Comparison of ENCODE assay signal across 10 cellular contexts in the genomic region with DNA sequence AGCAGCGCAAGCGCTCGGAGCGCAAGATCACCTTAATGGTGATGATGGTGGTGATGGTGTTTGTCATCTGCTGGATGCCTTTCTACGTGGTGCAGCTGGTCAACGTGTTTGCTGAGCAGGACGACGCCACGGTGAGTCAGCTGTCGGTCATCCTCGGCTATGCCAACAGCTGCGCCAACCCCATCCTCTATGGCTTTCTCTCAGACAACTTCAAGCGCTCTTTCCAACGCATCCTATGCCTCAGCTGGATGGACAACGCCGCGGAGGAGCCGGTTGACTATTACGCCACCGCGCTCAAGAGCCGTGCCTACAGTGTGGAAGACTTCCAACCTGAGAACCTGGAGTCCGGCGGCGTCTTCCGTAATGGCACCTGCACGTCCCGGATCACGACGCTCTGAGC. TPM values are rescaled to one million over a fixed set of nuclear protein-coding genes. Genes with fewer than 3 reads are reported as not detected.
DNase-seq lines count a peak whose midpoint lies in the region; ATAC-seq and TF ChIP-seq lines count a peak whose summit lies in the region.
"Had no signal": no experiment of that assay in that cellular context is flagged by ENCODE, and none has a peak within 500 bp of the region (broad histone marks: within the 10 kb centered on the region; RNA-seq: fewer than 3 reads in every experiment).

No MANE protein-coding gene starts in this region.

- intact Hi-C loops in upper lobe of right lung (cut with DNase I), result no loop called here

- peaks cover 25% of the 10 kb centered on the region for H3K4me1 Mint-ChIP-seq in central memory CD8-positive, alpha-beta T cell

- H3K14ac ChIP-seq in mesenchymal stem cell (ENCODE audit: low read length in 2 of 2), result no peak overlapping the region

- H3K36me3 Mint-ChIP-seq in activated naive CD4-positive, alpha-beta T cell treated with anti-CD3 and anti-CD28 coated beads, Interleukin-2, amount 50 U/mL, for 72 hours, result peaks cover 0 to 20% of the 10 kb centered on the region in 2 donors
- no peaks in the 10 kb centered on the region for H3K36me3 Mint-ChIP-seq in central memory CD8-positive, alpha-beta T cell (ENCODE audit: insufficient read depth)

- H3K36me3 ChIP-seq in mesenchymal stem cell (ENCODE audit: control insufficient read depth in 1 of 2, insufficient read depth in 2 of 2, low read depth in 1 of 2, low read length in 2 of 2), result no peaks in the 10 kb centered on the region
- H3K36me3 ChIP-seq in upper lobe of right lung, result no peaks in the 10 kb centered on the region

- H3K9me3 Mint-ChIP-seq in activated naive CD4-positive, alpha-beta T cell treated with anti-CD3 and anti-CD28 coated beads, Interleukin-2, amount 50 U/mL, for 72 hours, result peaks cover 0 to 3% of the 10 kb centered on the region in 2 donors
- H3K9me3 Mint-ChIP-seq in central memory CD8-positive, alpha-beta T cell, result no peaks in the 10 kb centered on the region

- H3K9me3 ChIP-seq in mesenchymal stem cell (ENCODE audit: control insufficient read depth, low read length) (peaks cover 4% of the 10 kb centered on the region), upper lobe of right lung (no peaks in the 10 kb centered on the region)

- no peak overlapping the region for H3K27ac Mint-ChIP-seq in activated naive CD4-positive, alpha-beta T cell treated with anti-CD3 and anti-CD28 coated beads, Interleukin-2, amount 50 U/mL, for 72 hours
- H3K27ac Mint-ChIP-seq in central memory CD8-positive, alpha-beta T cell (ENCODE audit: low read depth), result peak overlapping the region; percentile 26

- H3K4me3 ChIP-seq in mesenchymal stem cell (ENCODE audit: insufficient read depth in 1 of 2, low read depth in 1 of 2, low read length in 2 of 2), result peak overlapping the region in 1 of 2 experiments; percentile 65
- H3K4me3 ChIP-seq in upper lobe of right lung, result peak overlapping the region; percentile 46

- WGBS in mesenchymal stem cell, result 53% methylated on average over 30 of the region's 30 CpGs

- H3K4me2 ChIP-seq in mesenchymal stem cell (ENCODE audit: low read length, poor library complexity, severe bottlenecking), result no peak overlapping the region
- H3K4me2 ChIP-seq: KMS-11 had no signal

- no peak overlapping the region for H4K8ac ChIP-seq in mesenchymal stem cell (ENCODE audit: low read length)

- H2BK12ac ChIP-seq in mesenchymal stem cell (ENCODE audit: low read length in 2 of 2), result peak overlapping the region in 1 of 2 experiments; percentile 3

- H3K23ac ChIP-seq in mesenchymal stem cell (ENCODE audit: low read length in 2 of 2), result peak overlapping the region in 1 of 2 experiments; percentile 64

- H3K18ac ChIP-seq in mesenchymal stem cell (ENCODE audit: low read depth in 1 of 2, low read length in 2 of 2), result peak overlapping the region in 1 of 2 experiments; percentile 7

- TF ChIP-seq CTCF in upper lobe of right lung (IDR thresholded peaks at IDR 0.05), result no peak

- no peak overlapping the region for H2BK120ac ChIP-seq in mesenchymal stem cell (ENCODE audit: low read depth, low read length)

- peaks cover 79% of the 10 kb centered on the region for H3K27me3 Mint-ChIP-seq in central memory CD8-positive, alpha-beta T cell

- H3K4me1 ChIP-seq in mesenchymal stem cell (ENCODE audit: control insufficient read depth, insufficient read depth, low read depth, low read length) (peaks cover 35% of the 10 kb centered on the region), upper lobe of right lung (no peaks in the 10 kb centered on the region)

- H2AFZ ChIP-seq in mesenchymal stem cell (ENCODE audit: low read depth, low read length), result peak overlapping the region; percentile 23

- H2AK5ac ChIP-seq in mesenchymal stem cell (ENCODE audit: low read length, severe bottlenecking), result no peak overlapping the region

- no peaks in the 10 kb centered on the region for H3K79me1 ChIP-seq in mesenchymal stem cell (replicated peaks; ENCODE audit: low read length, poor library complexity, severe bottlenecking)

- peaks cover 34 to 88% of the 10 kb centered on the region in 2 experiments for H3K27me3 ChIP-seq in mesenchymal stem cell (ENCODE audit: control insufficient read depth in 1 of 2, insufficient read depth in 1 of 2, low read length in 2 of 2)
- peaks cover 42% of the 10 kb centered on the region for H3K27me3 ChIP-seq in upper lobe of right lung

- no peak overlapping the region for H2BK15ac ChIP-seq in mesenchymal stem cell (ENCODE audit: low read depth, poor library complexity, severe bottlenecking)

- peak in 1 of 2 donors; percentile 12 for DNase-seq in activated naive CD4-positive, alpha-beta T cell treated with anti-CD3 and anti-CD28 coated beads, Interleukin-2, amount 50 U/mL, for 72 hours (ENCODE audit: low spot score in 2 of 2)
- no peak for DNase-seq in activated naive CD4-positive, alpha-beta T cell treated with Interleukin-2 at 50 U/mL for 16 hours
- no peak for DNase-seq in central memory CD8-positive, alpha-beta T cell (ENCODE audit: low spot score in 2 of 2)
- peak; percentile 39 for DNase-seq in mesenchymal stem cell
- no peak for DNase-seq in upper lobe of right lung
- no peak for DNase-seq in activated CD8-positive, alpha-beta memory T cell treated with anti-CD3 and anti-CD28 coated beads for 24 hours
- no peak for DNase-seq in nucleus accumbens (lab: John Stamatoyannopoulos, UW)
- no peak for DNase-seq in NCI-H446 treated with DMSO at 0.1 percent for 48 hours (lab: John Stamatoyannopoulos, UW)
- DNase-seq: cortex of kidney had no signal

- H2BK5ac ChIP-seq in mesenchymal stem cell (ENCODE audit: low read depth, low read length, poor library complexity, severe bottlenecking), result no peak overlapping the region

- ATAC-seq in activated naive CD4-positive, alpha-beta T cell treated with anti-CD3 and anti-CD28 coated beads, Interleukin-2, amount 50 U/mL, for 72 hours, result peak; percentile 53 to 59
- ATAC-seq in central memory CD8-positive, alpha-beta T cell (replicated peaks; ENCODE audit: extremely low read depth, poor library complexity, severe bottlenecking), result no peak
- peak; percentile 3 for ATAC-seq in upper lobe of right lung

- H3K9ac ChIP-seq in mesenchymal stem cell (ENCODE audit: low read length), result no peak overlapping the region
- H3K9ac ChIP-seq: KMS-11 had no signal

- H4K91ac ChIP-seq in mesenchymal stem cell (ENCODE audit: low read length), result peak overlapping the region; percentile 46

- H3K4me3 Mint-ChIP-seq in central memory CD8-positive, alpha-beta T cell, result no peak overlapping the region

- no peak overlapping the region for H3K27ac ChIP-seq in mesenchymal stem cell (ENCODE audit: low read length, poor library complexity, severe bottlenecking)
- no peak overlapping the region for H3K27ac ChIP-seq in upper lobe of right lung
- H3K27ac ChIP-seq: KMS-11 had no signal

- peak overlapping the region in 1 of 2 experiments; percentile 53 for H3K4ac ChIP-seq in mesenchymal stem cell (ENCODE audit: low read depth in 1 of 2, low read length in 2 of 2)

RNA-seq across cellular contexts. Expression of gene SSTR1, which starts 2.5 kb away (rescaled TPM):
- total RNA-seq in activated naive CD4-positive, alpha-beta T cell treated with anti-CD3 and anti-CD28 coated beads, Interleukin-2, amount 50 U/mL, for 72 hours, result not detected
- polyA plus RNA-seq in mesenchymal stem cell (2013, experiment 1 of 2), result 2.7 TPM
- polyA plus RNA-seq in mesenchymal stem cell (2013, experiment 2 of 2), result 2.8 TPM
- 9.2 TPM for total RNA-seq in upper lobe of right lung

RNA-seq across cellular contexts. Expression of gene CLEC14A, which starts 45.7 kb away (rescaled TPM):
- not detected for total RNA-seq in activated naive CD4-positive, alpha-beta T cell treated with anti-CD3 and anti-CD28 coated beads, Interleukin-2, amount 50 U/mL, for 72 hours
- polyA plus RNA-seq in mesenchymal stem cell (2013, experiment 1 of 2), result 23.5 TPM
- 25.3 TPM for polyA plus RNA-seq in mesenchymal stem cell (2013, experiment 2 of 2)
- total RNA-seq in upper lobe of right lung, result 87.6 TPM

Comparison
In these comparisons a context has a peak if more than half of its experiments do, and no peak if none do; other contexts are left out.
1. RNA of gene SSTR1, which starts 2.5 kb away (total RNA-seq): 9.2 TPM in upper lobe of right lung (single experiment); not detected in activated naive CD4-positive, alpha-beta T cell treated with anti-CD3 and anti-CD28 coated beads, Interleukin-2, amount 50 U/mL, for 72 hours; every median in the first group is over 10 times any median in the second.
2. RNA of gene CLEC14A, which starts 45.7 kb away (total RNA-seq): 87.6 TPM in upper lobe of right lung (single experiment); not detected in activated naive CD4-positive, alpha-beta T cell treated with anti-CD3 and anti-CD28 coated beads, Interleukin-2, amount 50 U/mL, for 72 hours; every median in the first group is over 10 times any median in the second.